Comparison of ENCODE assay signal across 8 cellular contexts in genomic region chr3:44974406-44974805, GRCh38. TPM values are rescaled to one million over a fixed set of nuclear protein-coding genes. Genes with fewer than 3 reads are reported as not detected.
DNase-seq lines count a peak whose midpoint lies in the region; ATAC-seq and TF ChIP-seq lines count a peak whose summit lies in the region.

No MANE protein-coding gene starts in this region.

- no peaks in the 10 kb centered on the region for H3F3A ChIP-seq in DOHH2 (ENCODE audit: control insufficient read depth, insufficient read depth)
- no peaks in the 10 kb centered on the region for H3F3A ChIP-seq in OCI-LY1 (ENCODE audit: insufficient read depth, low read length)
- peaks cover 9% of the 10 kb centered on the region for H3F3A ChIP-seq in neural progenitor cell (ENCODE audit: low read depth)

- H3K4me3 Mint-ChIP-seq in neural progenitor cell = peak overlapping the region; percentile 99

- H3K36me3 ChIP-seq in DOHH2 (ENCODE audit: control insufficient read depth, low read length) (peaks cover 16% of the 10 kb centered on the region), OCI-LY1 (ENCODE audit: insufficient read depth, low read length) (peaks cover 8% of the 10 kb centered on the region; the same call in 1 of the 2 replicates), endocrine pancreas (ENCODE audit: control insufficient read depth, insufficient read depth, low read length) (no peaks in the 10 kb centered on the region), neural progenitor cell (no peaks in the 10 kb centered on the region)

- H2AFZ ChIP-seq in OCI-LY1 (ENCODE audit: low read length) = no peak overlapping the region
- no peak overlapping the region for H2AFZ ChIP-seq in neural progenitor cell (replicated peaks)

- peaks cover 25% of the 10 kb centered on the region for H3K4me1 Mint-ChIP-seq in neural progenitor cell

- H3K27ac Mint-ChIP-seq in neural progenitor cell = no peak overlapping the region

- peaks cover 2% of the 10 kb centered on the region for H3K27me3 Mint-ChIP-seq in neural progenitor cell (ENCODE audit: insufficient read depth, low read depth)

- TF ChIP-seq CTCF in DOHH2 (IDR thresholded peaks at IDR 0.05; ENCODE audit: low read depth, low read length, poor library complexity, severe bottlenecking) (no peak), OCI-LY1 (IDR thresholded peaks at IDR 0.05; ENCODE audit: low read length) (no peak), neural progenitor cell (IDR thresholded peaks at IDR 0.05) (no peak)

- H3K27me3 ChIP-seq in DOHH2 (ENCODE audit: control insufficient read depth, low read length) (no peaks in the 10 kb centered on the region), OCI-LY1 (ENCODE audit: insufficient read depth, low read length) (no peaks in the 10 kb centered on the region), endocrine pancreas (ENCODE audit: control insufficient read depth, insufficient read depth, low read length) (no peaks in the 10 kb centered on the region), neural progenitor cell (no peaks in the 10 kb centered on the region)

- H3K9me3 ChIP-seq in DOHH2 (ENCODE audit: control insufficient read depth, insufficient read depth, low read length) (no peaks in the 10 kb centered on the region), OCI-LY1 (ENCODE audit: low read length) (no peaks in the 10 kb centered on the region), endocrine pancreas (ENCODE audit: control insufficient read depth, low read length) (no peaks in the 10 kb centered on the region), neural progenitor cell (ENCODE audit: low read depth) (no peaks in the 10 kb centered on the region)

- H3K9me3 Mint-ChIP-seq in neural progenitor cell = no peaks in the 10 kb centered on the region

- peak overlapping the region; percentile 77 for H3K4me2 ChIP-seq in DOHH2 (ENCODE audit: low read length)
- peak overlapping the region; percentile 100 for H3K4me2 ChIP-seq in OCI-LY1 (ENCODE audit: low read length)
- peak overlapping the region; percentile 83 for H3K4me2 ChIP-seq in neural progenitor cell

- H3K27ac ChIP-seq in DOHH2 (ENCODE audit: low read depth, low read length) (no peak overlapping the region), OCI-LY1 (ENCODE audit: low read depth, low read length, poor library complexity, severe bottlenecking) (no peak overlapping the region), neural progenitor cell (no peak overlapping the region)

- no peaks in the 10 kb centered on the region for H3K9me2 ChIP-seq in DOHH2 (replicated peaks; ENCODE audit: control insufficient read depth, low read length)
- H3K9me2 ChIP-seq in OCI-LY1 (ENCODE audit: low read depth, low read length) = no peaks in the 10 kb centered on the region

- no peaks in the 10 kb centered on the region for H3K36me3 Mint-ChIP-seq in neural progenitor cell

- H3K4me1 ChIP-seq in DOHH2 (ENCODE audit: control insufficient read depth, low read length) (peaks cover 34% of the 10 kb centered on the region), OCI-LY1 (ENCODE audit: insufficient read depth, low read length, severe bottlenecking) (peaks cover 51% of the 10 kb centered on the region), endocrine pancreas (ENCODE audit: control insufficient read depth, insufficient read depth, low read length) (no peaks in the 10 kb centered on the region), neural progenitor cell (peaks cover 15% of the 10 kb centered on the region)

- H4K20me1 ChIP-seq in DOHH2 (ENCODE audit: control insufficient read depth, insufficient read depth, low read depth, low read length) (peaks cover 5% of the 10 kb centered on the region; the same call in 1 of the 2 replicates), OCI-LY1 (ENCODE audit: insufficient read depth, low read length) (no peaks in the 10 kb centered on the region), neural progenitor cell (ENCODE audit: low read depth) (peaks cover 36% of the 10 kb centered on the region)

- peak overlapping the region; percentile 97 for H3K4me3 ChIP-seq in DOHH2 (ENCODE audit: low read length)
- H3K4me3 ChIP-seq in OCI-LY1 (ENCODE audit: low read depth, low read length, poor library complexity, severe bottlenecking) = peak overlapping the region; percentile 95
- H3K4me3 ChIP-seq in endocrine pancreas (ENCODE audit: control insufficient read depth, insufficient read depth, low read length) = peak overlapping the region; percentile 71
- peak overlapping the region; percentile 99 for H3K4me3 ChIP-seq in neural progenitor cell

- peaks cover 89% of the 10 kb centered on the region for H3K79me2 ChIP-seq in DOHH2 (ENCODE audit: control insufficient read depth, low read length)
- H3K79me2 ChIP-seq in OCI-LY1 (ENCODE audit: insufficient read depth, low read length) = peaks cover 51% of the 10 kb centered on the region
- H3K79me2 ChIP-seq in neural progenitor cell (ENCODE audit: low read depth) = peaks cover 93% of the 10 kb centered on the region

- H3K9ac ChIP-seq in OCI-LY1 (ENCODE audit: low read length) = peak overlapping the region; percentile 94
- H3K9ac ChIP-seq in endocrine pancreas (ENCODE audit: control insufficient read depth, insufficient read depth, low read length) = peak overlapping the region; percentile 31
- H3K9ac ChIP-seq in neural progenitor cell = peak overlapping the region; percentile 96

- DNase-seq in neural progenitor cell (ENCODE audit: low spot score) = no peak
- no peak for DNase-seq in midbrain (lab: John Stamatoyannopoulos, UW)
- DNase-seq in NCI-H146 treated with DMSO at 0.1 percent for 48 hours (lab: John Stamatoyannopoulos, UW; ENCODE audit: unreplicated experiment) = no peak

- no peak for ATAC-seq in HG02840 (IDR thresholded peaks at IDR 0.05; ENCODE audit: low FRiP score, unreplicated experiment)
- ATAC-seq in GM21737 (IDR thresholded peaks at IDR 0.05; ENCODE audit: unreplicated experiment) = no peak

RNA-seq across cellular contexts. Expression of gene ZDHHC3, which starts 1.6 kb away (rescaled TPM):
- 41.2 and 65.8 TPM in 2 replicates for total RNA-seq in neural progenitor cell (ENCODE audit: low replicate concordance)

RNA-seq across cellular contexts. Expression of gene EXOSC7, which starts 1.6 kb away (rescaled TPM):
- total RNA-seq in neural progenitor cell (ENCODE audit: low replicate concordance) = 86.6 and 88.7 TPM in 2 replicates

RNA-seq across cellular contexts. Expression of gene CLEC3B, which starts 51.7 kb away (rescaled TPM):
- total RNA-seq in neural progenitor cell (ENCODE audit: low replicate concordance) = not detected in 2 replicates

Comparison
In these comparisons a context has a peak if more than half of its experiments do, and no peak if none do; other contexts are left out.
1. H3K9ac ChIP-seq: peak in every context shown above with its lines; median percentile 96 in neural progenitor cell; 94 in OCI-LY1; 31 in endocrine pancreas.